ENCODE assay signal across 11 cellular contexts in genomic region chr14:100108840-100109593, GRCh38. TPM values are rescaled to one million over a fixed set of nuclear protein-coding genes. Genes with fewer than 3 reads are reported as not detected.
DNase-seq lines count a peak whose midpoint lies in the region; ATAC-seq and TF ChIP-seq lines count a peak whose summit lies in the region.
"Had no signal": no experiment of that assay in that cellular context is flagged by ENCODE, and none has a peak within 500 bp of the region (broad histone marks: within the 10 kb centered on the region; RNA-seq: fewer than 3 reads in every experiment).

No MANE protein-coding gene starts in this region.

- peak overlapping the region; percentile 52 for H3K9ac ChIP-seq in mesenchymal stem cell (ENCODE audit: low read length)

- peaks cover 23% of the 10 kb centered on the region for H3K79me1 ChIP-seq in mesenchymal stem cell (replicated peaks; ENCODE audit: low read length, poor library complexity, severe bottlenecking)

- intact Hi-C loops in Right ventricle myocardium inferior (cut with DNase I) (loop anchor here (1.0 to 5.0 kb wide), 3 partner anchors 42 to 127 kb away; partner anchors contain the start of gene EVL), uterus (cut with DNase I; ENCODE audit: low total_unique reads) (loop anchor here (5.0 kb wide), 1 partner anchor 127 kb away; no protein-coding TSS in a partner anchor)

- POLR2A ChIA-PET in GM10248 (lab: Yijun Ruan, JAX): no interaction called here

- no peak overlapping the region for H3K4me2 ChIP-seq in mesenchymal stem cell (ENCODE audit: low read length, poor library complexity, severe bottlenecking)

- no peak overlapping the region for H2BK120ac ChIP-seq in mesenchymal stem cell (ENCODE audit: low read depth, low read length)

- no peak overlapping the region for H3K4me3 Mint-ChIP-seq in central memory CD8-positive, alpha-beta T cell
- H3K4me3 Mint-ChIP-seq: WTC11 had no signal

- H3K36me3 ChIP-seq in right atrium auricular region (no peaks in the 10 kb centered on the region), mesenchymal stem cell (ENCODE audit: control insufficient read depth in 1 of 2, insufficient read depth in 2 of 2, low read depth in 1 of 2, low read length in 2 of 2) (peaks cover 0 to 11% of the 10 kb centered on the region in 2 experiments), uterus (no peaks in the 10 kb centered on the region)

- no peak overlapping the region for H3K23ac ChIP-seq in mesenchymal stem cell (ENCODE audit: low read length in 2 of 2)

- peak overlapping the region; percentile 88 for H3K27ac Mint-ChIP-seq in central memory CD8-positive, alpha-beta T cell (ENCODE audit: low read depth)

- peaks cover 60% of the 10 kb centered on the region for H3K36me3 Mint-ChIP-seq in central memory CD8-positive, alpha-beta T cell (ENCODE audit: insufficient read depth)
- H3K36me3 Mint-ChIP-seq: WTC11 had no signal

- no peak overlapping the region for H2AK5ac ChIP-seq in mesenchymal stem cell (ENCODE audit: low read length, severe bottlenecking)

- no peak overlapping the region for H4K8ac ChIP-seq in mesenchymal stem cell (ENCODE audit: low read length)

- H3K27ac ChIP-seq in right atrium auricular region (no peak overlapping the region), mesenchymal stem cell (ENCODE audit: low read length, poor library complexity, severe bottlenecking) (no peak overlapping the region), uterus (peak overlapping the region; percentile 38 to 51)

- H3K27me3 ChIP-seq in right atrium auricular region: no peaks in the 10 kb centered on the region
- no peaks in the 10 kb centered on the region for H3K27me3 ChIP-seq in mesenchymal stem cell (ENCODE audit: control insufficient read depth in 1 of 2, insufficient read depth in 1 of 2, low read length in 2 of 2)
- H3K27me3 ChIP-seq in uterus: no peaks in the 10 kb centered on the region

- no peak overlapping the region for H2BK5ac ChIP-seq in mesenchymal stem cell (ENCODE audit: low read depth, low read length, poor library complexity, severe bottlenecking)

- H3K4me1 Mint-ChIP-seq in central memory CD8-positive, alpha-beta T cell: peaks cover 79% of the 10 kb centered on the region

- H3K9me3 Mint-ChIP-seq in central memory CD8-positive, alpha-beta T cell: no peaks in the 10 kb centered on the region
- H3K9me3 Mint-ChIP-seq: WTC11 had no signal

- H2BK12ac ChIP-seq in mesenchymal stem cell (ENCODE audit: low read length in 2 of 2): no peak overlapping the region

- H3K4me3 ChIP-seq in right atrium auricular region (no peak overlapping the region), mesenchymal stem cell (ENCODE audit: insufficient read depth in 1 of 2, low read depth in 1 of 2, low read length in 2 of 2) (no peak overlapping the region), uterus (no peak overlapping the region)

- H3K18ac ChIP-seq in mesenchymal stem cell (ENCODE audit: low read depth in 1 of 2, low read length in 2 of 2): peak overlapping the region in 1 of 2 experiments; percentile 46

- TF ChIP-seq POLR2A in uterus (IDR thresholded peaks at IDR 0.05): no peak

- no peak for DNase-seq in Right ventricle myocardium inferior (ENCODE audit: missing footprints)
- no peak for DNase-seq in right atrium auricular region (ENCODE audit: low spot score)
- no peak for DNase-seq in central memory CD8-positive, alpha-beta T cell (ENCODE audit: low spot score in 2 of 2)
- no peak for DNase-seq in mesenchymal stem cell
- no peak for DNase-seq in uterus
- no peak for DNase-seq in activated effector memory CD4-positive, alpha-beta T cell treated with Interleukin-2 at 50 U/mL for 16 hours
- no peak for DNase-seq in GM10248 (ENCODE audit: extremely low spot score)
- DNase-seq: NCI-H446 treated with DMSO at 0.1 percent for 48 hours had no signal

- H3K4me1 ChIP-seq in right atrium auricular region: peaks cover 0 to 54% of the 10 kb centered on the region in 2 donors
- peaks cover 7% of the 10 kb centered on the region for H3K4me1 ChIP-seq in mesenchymal stem cell (ENCODE audit: control insufficient read depth, insufficient read depth, low read depth, low read length)
- H3K4me1 ChIP-seq in uterus: peaks cover 0 to 12% of the 10 kb centered on the region in 2 donors

- H3K9me3 ChIP-seq in right atrium auricular region (no peaks in the 10 kb centered on the region), mesenchymal stem cell (ENCODE audit: control insufficient read depth, low read length) (no peaks in the 10 kb centered on the region), uterus (no peaks in the 10 kb centered on the region)

- H3K14ac ChIP-seq in mesenchymal stem cell (ENCODE audit: low read length in 2 of 2): no peak overlapping the region

- no peak overlapping the region for H3K4ac ChIP-seq in mesenchymal stem cell (ENCODE audit: low read depth in 1 of 2, low read length in 2 of 2)

- WGBS in mesenchymal stem cell: 90% methylated on average over 10 of the region's 10 CpGs

- ATAC-seq in Right ventricle myocardium inferior (peak; percentile 20), HG03521 (IDR thresholded peaks at IDR 0.05; ENCODE audit: unreplicated experiment) (no peak)
- ATAC-seq in central memory CD8-positive, alpha-beta T cell (replicated peaks; ENCODE audit: extremely low read depth, poor library complexity, severe bottlenecking): no peak

- no peaks in the 10 kb centered on the region for H3K27me3 Mint-ChIP-seq in central memory CD8-positive, alpha-beta T cell

- CTCF ChIA-PET in GM10248 (lab: Yijun Ruan, JAX): interaction anchor here (0.9 to 21.1 kb wide), 26 partner anchors 9 to 143 kb away, joined by 3 to 336 read pairs (median 6); partner anchors contain the start of gene EVL

- no peak overlapping the region for H2BK15ac ChIP-seq in mesenchymal stem cell (ENCODE audit: low read depth, poor library complexity, severe bottlenecking)

- H2AFZ ChIP-seq in mesenchymal stem cell (ENCODE audit: low read depth, low read length): no peak overlapping the region

- H4K91ac ChIP-seq in mesenchymal stem cell (ENCODE audit: low read length): no peak overlapping the region

- no peak for TF ChIP-seq CTCF in right atrium auricular region (IDR thresholded peaks at IDR 0.05)
- TF ChIP-seq CTCF in uterus (IDR thresholded peaks at IDR 0.05): no peak
- TF ChIP-seq CTCF in GM10248 (IDR thresholded peaks at IDR 0.05; ENCODE audit: control extremely low read depth, extremely low read depth, low read depth, missing control alignments): no peak

RNA-seq across cellular contexts. Expression of gene EVL, which starts 43.8 kb away (rescaled TPM):
- 41.8 TPM for total RNA-seq in Right ventricle myocardium inferior
- total RNA-seq in right atrium auricular region: 10 to 100 TPM; 41.5 to 42.0 TPM
- 25.6 TPM for polyA plus RNA-seq in mesenchymal stem cell (2013, experiment 1 of 2)
- 23.8 TPM for polyA plus RNA-seq in mesenchymal stem cell (2013, experiment 2 of 2)
- 100 to 1,000 TPM in 1 of 4 donors, 10 to 100 TPM in 3; 22.1 to 133 (median 67.5) TPM for total RNA-seq in uterus

RNA-seq across cellular contexts. Expression of gene DEGS2, which starts 50.4 kb away (rescaled TPM):
- total RNA-seq in Right ventricle myocardium inferior: not detected
- total RNA-seq in right atrium auricular region: not detected
- polyA plus RNA-seq in mesenchymal stem cell (2013, experiment 1 of 2): not detected
- not detected for polyA plus RNA-seq in mesenchymal stem cell (2013, experiment 2 of 2)
- 10 to 100 TPM in 1 of 4 donors, 1 to 10 TPM in 2, under 1 TPM in 1; 0.88 to 26.6 (median 1.5) TPM for total RNA-seq in uterus
- total RNA-seq: endothelial cell of umbilical vein had no signal

Comparison
In these comparisons a context has a peak if more than half of its experiments do, and no peak if none do; other contexts are left out.
1. H3K27ac ChIP-seq: peak in uterus (2 of 2); none in right atrium auricular region (0 of 2) and mesenchymal stem cell (single experiment).